1 cellular context compared by ENCODE assay signal in the genomic region with DNA sequence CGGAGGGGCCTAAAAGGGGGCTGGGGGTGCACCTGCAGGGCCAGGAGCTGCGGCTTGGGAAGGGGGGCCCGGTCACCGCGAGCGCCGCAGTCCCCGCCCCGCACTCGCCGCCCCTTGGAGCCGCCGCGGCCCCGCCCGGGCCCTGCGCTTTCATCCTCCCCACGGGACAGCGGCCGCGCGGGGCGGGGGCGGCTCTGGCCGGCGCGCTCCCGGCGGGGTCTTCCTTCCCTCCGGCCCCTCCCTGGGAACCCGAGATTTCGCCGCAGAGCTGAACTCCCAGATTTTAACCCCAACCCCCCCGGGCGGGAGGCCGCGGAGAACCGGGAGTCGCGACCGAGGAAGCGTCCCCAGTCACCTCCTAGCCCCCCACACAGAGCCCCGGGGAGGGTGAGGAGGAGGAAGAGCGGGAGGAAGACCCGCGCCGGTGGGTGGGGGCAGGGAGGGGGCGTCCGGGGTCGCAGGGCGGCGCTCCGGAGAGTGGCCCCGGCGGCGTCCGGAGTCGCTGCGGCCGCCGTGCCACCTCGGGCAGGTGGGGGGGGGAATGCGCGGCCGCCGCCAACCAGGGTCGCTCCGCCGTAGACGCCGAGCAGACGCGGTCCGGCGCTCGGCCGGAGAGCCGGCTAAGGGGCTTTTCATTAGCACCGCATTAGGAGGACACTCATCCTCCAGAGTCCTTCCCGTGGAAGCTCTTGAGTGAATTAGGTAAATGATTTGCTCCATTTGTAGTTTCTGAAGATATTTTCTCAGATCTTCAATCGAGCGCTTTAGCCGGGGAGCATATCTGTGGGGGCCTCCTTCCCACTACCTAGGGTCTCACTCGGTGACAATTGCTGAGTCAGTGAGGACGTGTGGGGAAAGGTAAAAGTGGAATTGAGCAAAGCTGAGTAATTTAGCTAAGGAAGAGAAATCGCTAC.
TF ChIP-seq lines count a peak whose summit lies in the region.

No MANE protein-coding gene starts in this region.

TF ChIP-seq in H1, 55 proteins besides CTCF, POLR2A, EP300 and RAD21:
- TF ChIP-seq ZNF274 (IDR thresholded peaks at IDR 0.05; ENCODE audit: borderline replicate concordance, extremely low read depth, low read length) (no peak), BCL11A (IDR thresholded peaks at IDR 0.05; ENCODE audit: low read depth in 2 of 2, low read length in 2 of 2) (no peak), SP1 (IDR thresholded peaks at IDR 0.05; ENCODE audit: low read depth, low read length) (no peak), SUZ12 (IDR thresholded peaks at IDR 0.05; ENCODE audit: low read length) (peak; percentile 34; the same call in 1 of the 2 replicates), KDM4A (IDR thresholded peaks at IDR 0.05; ENCODE audit: low read depth, low read length, severe bottlenecking) (peak; percentile 76), HDAC2 (IDR thresholded peaks at IDR 0.05; ENCODE audit: borderline replicate concordance in 1 of 2, low read depth in 2 of 2, low read length in 2 of 2) (0 out of 4 replicates have a peak, but pooled peaks of 1 of the 2 experiments have one; percentile 23), RNF2 (IDR thresholded peaks at IDR 0.05; ENCODE audit: borderline replicate concordance, low read depth, low read length, missing control alignments, poor library complexity, severe bottlenecking) (peak; percentile 59), BACH1 (IDR thresholded peaks at IDR 0.05; ENCODE audit: low read length) (peak; percentile 63), MAFK (IDR thresholded peaks at IDR 0.05; ENCODE audit: low read depth, low read length) (peak; percentile 36; the same call in 1 of the 2 replicates), JUN (IDR thresholded peaks at IDR 0.05; ENCODE audit: low read depth, low read length) (no peak), FOSL1 (IDR thresholded peaks at IDR 0.05; ENCODE audit: insufficient read depth, low read depth, low read length) (no peak), RFX5 (IDR thresholded peaks at IDR 0.05; ENCODE audit: borderline replicate concordance, low read depth, low read length) (no peak), PHF8 (conservative IDR thresholded peaks at IDR 0.05; ENCODE audit: low read depth, low read length) (0 out of 2 replicates have a peak, but pooled peaks have one; percentile 8)
- TF ChIP-seq, protein P1, sequence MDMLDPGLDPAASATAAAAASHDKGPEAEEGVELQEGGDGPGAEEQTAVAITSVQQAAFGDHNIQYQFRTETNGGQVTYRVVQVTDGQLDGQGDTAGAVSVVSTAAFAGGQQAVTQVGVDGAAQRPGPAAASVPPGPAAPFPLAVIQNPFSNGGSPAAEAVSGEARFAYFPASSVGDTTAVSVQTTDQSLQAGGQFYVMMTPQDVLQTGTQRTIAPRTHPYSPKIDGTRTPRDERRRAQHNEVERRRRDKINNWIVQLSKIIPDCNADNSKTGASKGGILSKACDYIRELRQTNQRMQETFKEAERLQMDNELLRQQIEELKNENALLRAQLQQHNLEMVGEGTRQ (IDR thresholded peaks at IDR 0.05; ENCODE audit: low read length): no peak
- TF ChIP-seq, protein P2, sequence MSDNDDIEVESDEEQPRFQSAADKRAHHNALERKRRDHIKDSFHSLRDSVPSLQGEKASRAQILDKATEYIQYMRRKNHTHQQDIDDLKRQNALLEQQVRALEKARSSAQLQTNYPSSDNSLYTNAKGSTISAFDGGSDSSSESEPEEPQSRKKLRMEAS (IDR thresholded peaks at IDR 0.05): no peak
- TF ChIP-seq, protein P3, sequence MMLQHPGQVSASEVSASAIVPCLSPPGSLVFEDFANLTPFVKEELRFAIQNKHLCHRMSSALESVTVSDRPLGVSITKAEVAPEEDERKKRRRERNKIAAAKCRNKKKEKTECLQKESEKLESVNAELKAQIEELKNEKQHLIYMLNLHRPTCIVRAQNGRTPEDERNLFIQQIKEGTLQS (IDR thresholded peaks at IDR 0.05; ENCODE audit: insufficient read depth, low read depth, low read length): no peak
